12 cellular contexts compared by ENCODE assay signal in the genomic region with DNA sequence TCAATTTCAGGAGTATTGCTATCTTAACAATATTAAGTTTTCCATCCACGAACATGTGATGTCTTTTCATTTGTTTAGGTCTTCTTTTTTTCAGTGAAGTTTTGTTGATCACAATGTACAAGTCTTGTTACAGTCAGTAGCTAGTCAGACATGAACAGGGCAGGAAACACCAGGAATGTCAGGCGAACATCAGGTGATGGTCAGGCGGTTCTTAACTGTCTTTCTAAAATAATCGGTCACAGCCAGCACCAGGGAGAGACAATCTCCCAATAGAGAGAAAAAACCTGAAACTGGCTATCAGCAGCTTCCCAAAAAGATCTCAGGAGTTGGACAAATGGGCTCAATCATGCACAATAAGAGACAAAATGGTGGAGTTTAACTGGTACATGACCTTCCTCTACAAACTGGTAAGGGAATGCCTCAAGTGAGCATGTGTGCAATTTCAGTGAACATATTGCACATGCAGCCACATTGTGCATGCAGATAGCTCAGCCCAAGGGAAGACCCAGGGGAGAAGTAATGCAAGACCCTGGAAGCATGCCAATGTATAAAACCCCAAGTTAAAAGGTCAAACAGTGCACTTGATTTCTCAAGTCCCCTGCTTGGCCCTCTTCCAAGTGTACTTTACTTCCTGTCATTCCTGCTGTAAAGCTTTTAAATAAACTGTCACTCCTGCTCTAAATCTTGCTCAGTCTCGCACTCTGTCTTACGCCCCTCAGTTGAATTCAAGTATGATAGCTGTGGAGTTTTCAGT.
DNase-seq lines count a peak whose midpoint lies in the region; ATAC-seq and TF ChIP-seq lines count a peak whose summit lies in the region.
"Had no signal": no experiment of that assay in that cellular context is flagged by ENCODE, and none has a peak within 500 bp of the region (broad histone marks: within the 10 kb centered on the region; RNA-seq: fewer than 3 reads in every experiment).

No MANE protein-coding gene starts in this region.

- intact Hi-C loops in heart right ventricle (cut with DNase I): no loop called here
- intact Hi-C loops in aorta (cut with DNase I): no loop called here
- intact Hi-C loops in prostate gland (cut with DNase I): no loop called here

- H3K36me3 ChIP-seq in BE2C (peaks cover 13% of the 10 kb centered on the region), heart right ventricle (peaks cover 0 to 25% (median 4%) of the 10 kb centered on the region in 9 donors), aorta (ENCODE audit: control insufficient read depth in 1 of 2, insufficient read depth in 2 of 2, low read length in 1 of 2) (no peaks in the 10 kb centered on the region), prostate gland (no peaks in the 10 kb centered on the region)

- ATAC-seq in heart right ventricle: peak in 4 of 8 donors; percentile 36 to 67 (median 45)
- no peak for ATAC-seq in GM18505 (IDR thresholded peaks at IDR 0.05; ENCODE audit: unreplicated experiment)
- no peak for ATAC-seq in HG03045 (IDR thresholded peaks at IDR 0.05; ENCODE audit: unreplicated experiment)
- no peak for ATAC-seq in aorta (ENCODE audit: low FRiP score)

- DNase-seq in BE2C (peak; percentile 46), LHCN-M2 (ENCODE audit: low read depth) (peak; percentile 49), NOMO-1 (lab: John Stamatoyannopoulos, UW; ENCODE audit: unreplicated experiment in 2 of 2) (peak; percentile 8 to 36), heart right ventricle (peak in 1 of 2 donors; percentile 27), aorta (no peak), prostate gland (ENCODE audit: low spot score) (no peak)
- DNase-seq: activated CD4-positive, alpha-beta T cell treated with anti-CD3 and anti-CD28 coated beads for 4 hours; Caco-2; mammary epithelial cell had no signal

- TF ChIP-seq CTCF in BE2C (IDR thresholded peaks at IDR 0.05; ENCODE audit: low read depth, low read length) (no peak), heart right ventricle (IDR thresholded peaks at IDR 0.05) (no peak), prostate gland (IDR thresholded peaks at IDR 0.05) (no peak)

- H3K4me3 ChIP-seq in BE2C (ENCODE audit: low read depth, low read length) (no peak overlapping the region), heart right ventricle (no peak overlapping the region), aorta (ENCODE audit: low read length in 2 of 2) (no peak overlapping the region), prostate gland (no peak overlapping the region)
- H3K4me3 ChIP-seq: skin epidermis had no signal

- H3K9me3 ChIP-seq in BE2C (no peaks in the 10 kb centered on the region), heart right ventricle (peaks cover 0 to 10% (median 0%) of the 10 kb centered on the region in 11 donors), aorta (ENCODE audit: control insufficient read depth, low read length) (no peaks in the 10 kb centered on the region), prostate gland (no peaks in the 10 kb centered on the region)
- H3K9me3 ChIP-seq: Caco-2 had no signal

- 58 to 62% methylated on average over 6 of the region's 6 CpGs for WGBS in heart right ventricle, 2 donors
- 80 to 82% methylated on average over 6 of the region's 6 CpGs for WGBS in aorta, 2 donors
- 83% methylated on average over 6 of the region's 6 CpGs for WGBS in prostate gland

- H3K4me1 ChIP-seq in BE2C: peaks cover 21% of the 10 kb centered on the region
- peaks cover 0 to 40% (median 23%) of the 10 kb centered on the region in 9 donors for H3K4me1 ChIP-seq in heart right ventricle
- H3K4me1 ChIP-seq in aorta (ENCODE audit: control insufficient read depth in 1 of 2, insufficient read depth in 2 of 2, low read length in 2 of 2): no peaks in the 10 kb centered on the region
- no peaks in the 10 kb centered on the region for H3K4me1 ChIP-seq in prostate gland (replicated peaks)
- H3K4me1 ChIP-seq: Caco-2 had no signal

- TF ChIP-seq POLR2A in GM18505 (IDR thresholded peaks at IDR 0.05; ENCODE audit: borderline replicate concordance, extremely low read depth, insufficient read depth, insufficient read length) (no peak), prostate gland (IDR thresholded peaks at IDR 0.05) (no peak)

- H3K27me3 ChIP-seq in BE2C: no peaks in the 10 kb centered on the region
- no peaks in the 10 kb centered on the region for H3K27me3 ChIP-seq in heart right ventricle
- no peaks in the 10 kb centered on the region for H3K27me3 ChIP-seq in aorta (ENCODE audit: control insufficient read depth in 1 of 2, insufficient read depth in 2 of 2, low read length in 1 of 2)
- no peaks in the 10 kb centered on the region for H3K27me3 ChIP-seq in prostate gland (replicated peaks; ENCODE audit: insufficient read depth)

- H3K27ac ChIP-seq in heart right ventricle (peak overlapping the region in 7 of 10 donors; percentile 3 to 45 (median 13)), aorta (ENCODE audit: low read depth in 1 of 2, low read length in 2 of 2) (no peak overlapping the region), prostate gland (no peak overlapping the region)
- H3K27ac ChIP-seq: skin epidermis had no signal

Comparison
In these comparisons a context has a peak if more than half of its experiments do, and no peak if none do; other contexts are left out.
1. DNase-seq: peak in BE2C (single experiment), LHCN-M2 (single experiment) and NOMO-1 (2 of 2); none in aorta (0 of 2) and prostate gland (single experiment).
2. H3K27ac ChIP-seq: peak in heart right ventricle (7 of 10); none in aorta (0 of 2) and prostate gland (0 of 2).